Comparison of ENCODE assay signal across 23 cellular contexts in the genomic region with DNA sequence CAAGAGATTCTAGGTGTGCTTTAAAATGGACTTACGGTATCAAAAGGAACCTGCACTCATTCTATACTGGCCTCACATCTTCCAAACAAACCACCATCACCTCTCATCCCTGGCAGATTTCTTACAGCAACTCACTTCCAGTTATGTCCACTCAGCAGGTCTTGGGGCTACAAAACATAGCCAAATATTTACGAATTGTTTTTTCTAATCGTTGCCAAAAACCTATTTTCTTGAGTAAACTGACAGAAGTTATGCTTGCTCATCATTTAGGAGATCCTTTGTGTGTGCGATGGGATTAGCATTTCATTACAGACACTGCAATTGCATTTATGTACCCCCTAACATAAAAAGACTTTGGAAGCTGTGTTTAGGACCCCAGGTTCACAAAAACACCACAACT. TPM values are rescaled to one million over a fixed set of nuclear protein-coding genes. Genes with fewer than 3 reads are reported as not detected.
DNase-seq lines count a peak whose midpoint lies in the region; ATAC-seq, FAIRE-seq and TF ChIP-seq lines count a peak whose summit lies in the region.
"Had no signal": no experiment of that assay in that cellular context is flagged by ENCODE, and none has a peak within 500 bp of the region (broad histone marks: within the 10 kb centered on the region; RNA-seq: fewer than 3 reads in every experiment).

No MANE protein-coding gene starts in this region.

- FAIRE-seq in A549 (lab: Jason Lieb, UNC) (no peak), astrocyte (lab: Jason Lieb, UNC) (no peak), H54 (lab: Jason Lieb, UNC) (no peak)

- H3K36me3 ChIP-seq in astrocyte (ENCODE audit: insufficient read depth, low read length) (no peaks in the 10 kb centered on the region), gastroesophageal sphincter (no peaks in the 10 kb centered on the region), rectal smooth muscle tissue (ENCODE audit: control insufficient read depth, insufficient read depth, low read length) (no peaks in the 10 kb centered on the region), tibial nerve (no peaks in the 10 kb centered on the region)
- H3K36me3 ChIP-seq: heart left ventricle, SJSA1, thyroid gland had no signal

- H3K27me3 ChIP-seq in astrocyte (ENCODE audit: insufficient read depth, low read length) (no peaks in the 10 kb centered on the region), gastroesophageal sphincter (peaks cover 35% of the 10 kb centered on the region), rectal smooth muscle tissue (ENCODE audit: control insufficient read depth, insufficient read depth, low read length) (peaks cover 3% of the 10 kb centered on the region), tibial nerve (peaks cover 0 to 42% of the 10 kb centered on the region in 2 donors)

- peak overlapping the region; percentile 98 for H3K4me2 ChIP-seq in A549
- peak overlapping the region; percentile 95 for H3K4me2 ChIP-seq in astrocyte (ENCODE audit: low read length)

- WGBS in A549 (ENCODE audit: missing lambda C conversion rate), result 72% methylated on average over 4 of the region's 4 CpGs
- WGBS in gastroesophageal sphincter (ENCODE audit: low coverage in 1 of 2), 2 donors, result 22 to 59% methylated on average over 3 to 4 of the region's 4 CpGs
- 59 to 72% methylated on average over 4 of the region's 4 CpGs for WGBS in tibial nerve, 2 donors

- H4K20me1 ChIP-seq in astrocyte (ENCODE audit: insufficient read depth, low read length), result peaks cover 20% of the 10 kb centered on the region

- DNase-seq in A549 (ENCODE audit: low read depth in 1 of 2, low spot score in 1 of 2) (no peak), astrocyte (ENCODE audit: low read depth) (no peak), tibial nerve (ENCODE audit: low spot score in 2 of 2) (no peak), H54 (ENCODE audit: insufficient read length, low spot score) (no peak)
- no peak for DNase-seq in activated T-cell treated with anti-CD3 and anti-CD28 coated beads, Interleukin-2, amount 50 U/mL, for 48 hours
- DNase-seq: activated CD4-positive, CD25-positive, alpha-beta regulatory T cell treated with anti-CD3 and anti-CD28 coated beads, Interleukin-2, amount 50 U/mL, for 72 hours; activated naive CD8-positive, alpha-beta T cell treated with anti-CD3 and anti-CD28 coated beads, Interleukin-2, amount 10 ng/mL, durations not matched to agents 7 days and 5 days; CD4-positive, alpha-beta memory T cell; DMS53; heart left ventricle; KBM-7; naive thymus-derived CD8-positive, alpha-beta T cell; NCI-H1105; NCI-H2171 treated with DMSO at 0.1 percent for 48 hours; NCI-H774; thyroid gland had no signal

- H3K4me1 Mint-ChIP-seq in astrocyte (ENCODE audit: low read depth, unreplicated experiment), result peaks cover 18% of the 10 kb centered on the region

- no peak for TF ChIP-seq POLR2A in A549 (IDR thresholded peaks at IDR 0.05; ENCODE audit: low read length)
- TF ChIP-seq POLR2A in gastroesophageal sphincter (IDR thresholded peaks at IDR 0.05), result no peak
- TF ChIP-seq POLR2A in tibial nerve (IDR thresholded peaks at IDR 0.05), result no peak
- TF ChIP-seq POLR2A in H54 (IDR thresholded peaks at IDR 0.05; ENCODE audit: low read depth, low read length), result no peak

- no peak for TF ChIP-seq EP300 in A549 (IDR thresholded peaks at IDR 0.05)
- no peak for TF ChIP-seq EP300 in gastroesophageal sphincter (IDR thresholded peaks at IDR 0.05)
- TF ChIP-seq EP300 in tibial nerve (IDR thresholded peaks at IDR 0.05), result no peak

- peaks cover 70% of the 10 kb centered on the region for H3K79me2 ChIP-seq in astrocyte (ENCODE audit: insufficient read depth, low read length)

- POLR2A ChIA-PET in A549 (lab: Yijun Ruan, JAX), result no interaction called here

- H3K4me1 ChIP-seq in A549, result peaks cover 37% of the 10 kb centered on the region
- H3K4me1 ChIP-seq in astrocyte (ENCODE audit: insufficient read depth, low read length), result peaks cover 22% of the 10 kb centered on the region
- peaks cover 0 to 80% (median 31%) of the 10 kb centered on the region in 3 donors for H3K4me1 ChIP-seq in gastroesophageal sphincter
- peaks cover 30% of the 10 kb centered on the region for H3K4me1 ChIP-seq in rectal smooth muscle tissue (ENCODE audit: control insufficient read depth, insufficient read depth, low read length)
- peaks cover 0 to 30% (median 0%) of the 10 kb centered on the region in 4 donors for H3K4me1 ChIP-seq in tibial nerve

- H3K9me3 ChIP-seq in A549, result no peaks in the 10 kb centered on the region
- no peaks in the 10 kb centered on the region for H3K9me3 ChIP-seq in astrocyte (ENCODE audit: insufficient read depth, low read depth, low read length)
- H3K9me3 ChIP-seq in gastroesophageal sphincter, result no peaks in the 10 kb centered on the region
- no peaks in the 10 kb centered on the region for H3K9me3 ChIP-seq in tibial nerve
- H3K9me3 ChIP-seq: heart left ventricle, SJSA1, thyroid gland had no signal

- H3K9ac ChIP-seq in astrocyte (ENCODE audit: low read length), result peak overlapping the region; percentile 19
- no peak overlapping the region for H3K9ac ChIP-seq in rectal smooth muscle tissue (ENCODE audit: low read length)

- H3K4me3 ChIP-seq in A549 (no peak overlapping the region), astrocyte (ENCODE audit: insufficient read depth, low read depth, low read length) (peak overlapping the region; percentile 2), gastroesophageal sphincter (peak overlapping the region; percentile 81), rectal smooth muscle tissue (ENCODE audit: low read length) (peak overlapping the region; percentile 83), tibial nerve (no peak overlapping the region)
- H3K4me3 ChIP-seq: lung, SJSA1, thyroid gland had no signal

- H3K27ac ChIP-seq in A549 (peak overlapping the region in 1 of 2 experiments; percentile 89; a peak in 1 of 6 replicates), astrocyte (ENCODE audit: low read depth, low read length) (no peak overlapping the region), gastroesophageal sphincter (peak overlapping the region in 3 of 4 donors; percentile 91 to 95 (median 92)), rectal smooth muscle tissue (ENCODE audit: low read depth, low read length) (peak overlapping the region; percentile 82), tibial nerve (no peak overlapping the region)
- H3K27ac ChIP-seq: SJSA1, thyroid gland had no signal

- H3K27me3 Mint-ChIP-seq in astrocyte (ENCODE audit: low read depth, unreplicated experiment), result peaks cover 4% of the 10 kb centered on the region

- ATAC-seq in A549 (no peak), gastroesophageal sphincter (no peak), GM18520 (IDR thresholded peaks at IDR 0.05; ENCODE audit: unreplicated experiment) (no peak)
- ATAC-seq: heart left ventricle; naive thymus-derived CD8-positive, alpha-beta T cell had no signal

- CTCF ChIA-PET in A549 (lab: Yijun Ruan, JAX), result interaction anchor here (0.6 to 27.7 kb wide), 12 partner anchors 22 to 465 kb away, joined by 3 to 627 read pairs (median 3); no protein-coding TSS in a partner anchor

- H3K4me3 Mint-ChIP-seq in astrocyte (ENCODE audit: unreplicated experiment), result peak overlapping the region; percentile 99
- H3K4me3 Mint-ChIP-seq: activated naive CD8-positive, alpha-beta T cell treated with anti-CD3 and anti-CD28 coated beads, Interleukin-2, amount 10 ng/mL, durations not matched to agents 7 days and 5 days; activated T-helper 1 cell treated with anti-CD3 and anti-CD28 coated beads, Interleukin-12 subunit alpha, Interleukin-12 subunit beta, Interleukin-2, Interleukin-4 antibody, amounts not matched to agents 30 ng/mL and 10 ng/mL and 1 ng/mL, durations not matched to agents 14 hours and 24 hours and 36 hours had no signal

- H2AFZ ChIP-seq in astrocyte (ENCODE audit: low read depth, low read length), result no peak overlapping the region

- TF ChIP-seq RAD21 in A549 (conservative IDR thresholded peaks at IDR 0.05 in 1 of 2, IDR thresholded peaks at IDR 0.05 in 1 of 2), result no peak

- no peak for TF ChIP-seq CTCF in A549 (IDR thresholded peaks at IDR 0.05)
- no peak for TF ChIP-seq CTCF in astrocyte (IDR thresholded peaks at IDR 0.05; ENCODE audit: insufficient read depth, low read depth, low read length)
- no peak for TF ChIP-seq CTCF in gastroesophageal sphincter (IDR thresholded peaks at IDR 0.05)
- TF ChIP-seq CTCF in tibial nerve (IDR thresholded peaks at IDR 0.05), result no peak

- H3K9me3 Mint-ChIP-seq in astrocyte (ENCODE audit: unreplicated experiment), result no peaks in the 10 kb centered on the region
- H3K9me3 Mint-ChIP-seq: activated naive CD8-positive, alpha-beta T cell treated with anti-CD3 and anti-CD28 coated beads, Interleukin-2, amount 10 ng/mL, durations not matched to agents 7 days and 5 days; activated T-helper 1 cell treated with anti-CD3 and anti-CD28 coated beads, Interleukin-12 subunit alpha, Interleukin-12 subunit beta, Interleukin-2, Interleukin-4 antibody, amounts not matched to agents 30 ng/mL and 10 ng/mL and 1 ng/mL, durations not matched to agents 14 hours and 24 hours and 36 hours had no signal

- H3K27ac Mint-ChIP-seq in astrocyte (ENCODE audit: unreplicated experiment), result no peak overlapping the region
- H3K27ac Mint-ChIP-seq: activated naive CD8-positive, alpha-beta T cell treated with anti-CD3 and anti-CD28 coated beads, Interleukin-2, amount 10 ng/mL, durations not matched to agents 7 days and 5 days; activated T-helper 1 cell treated with anti-CD3 and anti-CD28 coated beads, Interleukin-12 subunit alpha, Interleukin-12 subunit beta, Interleukin-2, Interleukin-4 antibody, amounts not matched to agents 30 ng/mL and 10 ng/mL and 1 ng/mL, durations not matched to agents 14 hours and 24 hours and 36 hours; CD4-positive, alpha-beta memory T cell; naive thymus-derived CD8-positive, alpha-beta T cell had no signal

- H3K36me3 Mint-ChIP-seq in astrocyte (ENCODE audit: low read depth, unreplicated experiment), result peaks cover 4% of the 10 kb centered on the region
- H3K36me3 Mint-ChIP-seq: activated naive CD8-positive, alpha-beta T cell treated with anti-CD3 and anti-CD28 coated beads, Interleukin-2, amount 10 ng/mL, durations not matched to agents 7 days and 5 days; CD4-positive, alpha-beta memory T cell; naive thymus-derived CD8-positive, alpha-beta T cell had no signal

TF ChIP-seq in A549, 52 proteins besides CTCF, POLR2A, EP300 and RAD21:
- TF ChIP-seq MAFK (IDR thresholded peaks at IDR 0.05; ENCODE audit: partially characterized antibody) (peak; percentile 76), EHMT2 (IDR thresholded peaks at IDR 0.05; ENCODE audit: low read depth) (no peak), HOXA7 (CRISPR knock-in tag; IDR thresholded peaks at IDR 0.05) (no peak)
TF ChIP-seq in A549: peak in this region for 1.

RNA-seq across cellular contexts. Expression of a gene that starts 2.7 kb away (rescaled TPM):
- polyA plus RNA-seq in A549 (2011; rRNA removed) (14.9 and 16.2 TPM in 2 replicates), A549 (2017; fragmentation: RNase III; extraction: RNeasy Plus Mini Kit Qiagen cat#74134 plus additional on column Dnase treatment) (30.6 to 36.7 TPM (median 34.2 TPM) in 3 replicates)
- 36.9 and 42.2 TPM in 2 replicates for polyA plus RNA-seq in A549 (2012; cell fraction: cytosol; rRNA removed)
- 50.8 and 52.5 TPM in 2 replicates for polyA plus RNA-seq in A549 (2012; cell fraction: nucleus; rRNA removed)
- polyA minus RNA-seq in A549 (2011; rRNA and poly(A)+ RNA removed), result 29.5 and 33.5 TPM in 2 replicates
- total RNA-seq in astrocyte (43.3 and 45.8 TPM in 2 replicates), gastroesophageal sphincter (100 to 1,000 TPM; 168 to 389 (median 323) TPM), tibial nerve (10 to 100 TPM; 10.2 to 19.9 (median 13.7) TPM)
- total RNA-seq: activated CD8-positive, alpha-beta memory T cell treated with anti-CD3 and anti-CD28 coated beads for 36 hours; activated T-helper 1 cell treated with anti-CD3 and anti-CD28 coated beads, Interleukin-12 subunit alpha, Interleukin-12 subunit beta, Interleukin-2, Interleukin-4 antibody, amounts not matched to agents 30 ng/mL and 10 ng/mL and 1 ng/mL, durations not matched to agents 14 hours and 24 hours and 36 hours; CD4-positive, alpha-beta memory T cell; naive thymus-derived CD8-positive, alpha-beta T cell had no signal
- polyA plus RNA-seq: naive thymus-derived CD8-positive, alpha-beta T cell had no signal

Comparison
In these comparisons a context has a peak if more than half of its experiments do, and no peak if none do; other contexts are left out.
1. H3K27ac ChIP-seq: peak in gastroesophageal sphincter (3 of 4) and rectal smooth muscle tissue (single experiment); none in astrocyte (single experiment) and tibial nerve (0 of 4).
2. H3K4me3 ChIP-seq: peak in astrocyte (single experiment), gastroesophageal sphincter (2 of 2) and rectal smooth muscle tissue (single experiment); none in A549 (single experiment) and tibial nerve (0 of 4).